ENCODE assay signal across 15 cellular contexts in the genomic region with DNA sequence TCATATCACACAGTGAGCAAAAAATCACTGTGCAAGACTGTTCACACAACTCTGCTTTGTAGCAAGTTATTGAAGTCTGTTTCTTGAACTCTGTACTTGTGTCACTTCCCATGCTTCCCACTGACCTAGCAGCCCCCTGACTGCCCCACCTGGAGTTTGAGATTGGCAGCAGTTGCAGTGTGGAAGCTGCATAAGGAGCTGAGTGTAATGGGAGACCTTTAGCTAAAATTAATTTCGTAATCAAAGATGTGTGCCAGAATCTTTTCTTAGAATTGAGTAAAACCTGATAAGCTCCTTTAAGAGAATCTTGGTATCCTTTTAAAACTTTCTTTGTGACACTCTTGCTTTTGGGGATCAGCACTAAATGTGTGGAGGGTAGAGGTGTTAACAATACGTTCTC. TPM values are rescaled to one million over a fixed set of nuclear protein-coding genes. Genes with fewer than 3 reads are reported as not detected.
DNase-seq lines count a peak whose midpoint lies in the region; ATAC-seq and TF ChIP-seq lines count a peak whose summit lies in the region.
"Had no signal": no experiment of that assay in that cellular context is flagged by ENCODE, and none has a peak within 500 bp of the region (broad histone marks: within the 10 kb centered on the region; RNA-seq: fewer than 3 reads in every experiment).

No MANE protein-coding gene starts in this region.

- no TSS peak for BruUV-seq in MCF 10A (replicated peaks; lab: Mats Ljungman, UMichigan)
- no TSS peak for BruUV-seq in mammary epithelial cell (replicated peaks; lab: Mats Ljungman, UMichigan)

- intact Hi-C loops in MCF 10A (cut with micrococcal nuclease) (no loop called here), breast epithelium (cut with DNase I; ENCODE audit: low total_unique reads) (no loop called here), mammary epithelial cell (cut with micrococcal nuclease) (loop anchor here (10.0 kb wide), 1 partner anchor 689 kb away; no protein-coding TSS in a partner anchor), left lung (cut with DNase I) (no loop called here)

- no peaks in the 10 kb centered on the region for H3K27me3 ChIP-seq in breast epithelium
- H3K27me3 ChIP-seq in mammary epithelial cell (ENCODE audit: insufficient read depth, low read length) = no peaks in the 10 kb centered on the region
- H3K27me3 ChIP-seq in left lung = no peaks in the 10 kb centered on the region
- H3K27me3 ChIP-seq in H7 (ENCODE audit: control insufficient read depth, insufficient read depth, low read length) = no peaks in the 10 kb centered on the region
- H3K27me3 ChIP-seq: esophagus squamous epithelium had no signal

- peaks cover 0 to 10% of the 10 kb centered on the region in 2 donors for H3K4me1 ChIP-seq in breast epithelium
- peaks cover 26% of the 10 kb centered on the region for H3K4me1 ChIP-seq in mammary epithelial cell (ENCODE audit: insufficient read depth, low read length)
- peaks cover 6 to 42% of the 10 kb centered on the region in 2 donors for H3K4me1 ChIP-seq in left lung

- ATAC-seq in left lung = peak; percentile 29

- peaks cover 35% of the 10 kb centered on the region for H3K4me1 Mint-ChIP-seq in MCF 10A (ENCODE audit: insufficient read depth, unreplicated experiment)

- H3K36me3 ChIP-seq in breast epithelium = no peaks in the 10 kb centered on the region
- no peaks in the 10 kb centered on the region for H3K36me3 ChIP-seq in mammary epithelial cell (ENCODE audit: insufficient read depth, low read length)
- no peaks in the 10 kb centered on the region for H3K36me3 ChIP-seq in left lung
- no peaks in the 10 kb centered on the region; the same call in 1 of the 2 replicates for H3K36me3 ChIP-seq in H7 (replicated peaks; ENCODE audit: control insufficient read depth, insufficient read depth, low read length)
- H3K36me3 ChIP-seq: esophagus squamous epithelium had no signal

- H3K9me3 Mint-ChIP-seq in MCF 10A (ENCODE audit: unreplicated experiment) = no peaks in the 10 kb centered on the region
- H3K9me3 Mint-ChIP-seq: type B pancreatic cell had no signal

- no peak for TF ChIP-seq POLR2A in breast epithelium (IDR thresholded peaks at IDR 0.05)

- POLR2A ChIA-PET in MCF 10A (lab: Yijun Ruan, JAX) = interaction anchor here (0.9 to 1.3 kb wide), 3 partner anchors 11 to 61 kb away, joined by 3 to 4 read pairs (median 3); partner anchors contain the start of genes NKIRAS1 and RPL15

- H3K27ac ChIP-seq in breast epithelium (no peak overlapping the region), mammary epithelial cell (ENCODE audit: insufficient read depth, low read depth, low read length) (no peak overlapping the region), left lung (no peak overlapping the region)
- H3K27ac ChIP-seq: esophagus squamous epithelium had no signal

- H3K9me3 ChIP-seq in breast epithelium (no peaks in the 10 kb centered on the region), mammary epithelial cell (replicated peaks; ENCODE audit: insufficient read depth, low read length) (no peaks in the 10 kb centered on the region), left lung (no peaks in the 10 kb centered on the region)
- H3K9me3 ChIP-seq: esophagus squamous epithelium had no signal

- H2AFZ ChIP-seq in mammary epithelial cell (ENCODE audit: low read depth, low read length) = no peak overlapping the region

- H3K27me3 Mint-ChIP-seq in MCF 10A (ENCODE audit: insufficient read depth, unreplicated experiment) = no peaks in the 10 kb centered on the region
- H3K27me3 Mint-ChIP-seq: type B pancreatic cell had no signal

- TF ChIP-seq CTCF in MCF 10A (IDR thresholded peaks at IDR 0.05; ENCODE audit: unreplicated experiment) (no peak), breast epithelium (IDR thresholded peaks at IDR 0.05) (no peak), mammary epithelial cell (conservative IDR thresholded peaks at IDR 0.05 in 1 of 2, IDR thresholded peaks at IDR 0.05 in 1 of 2; ENCODE audit: extremely low read depth in 1 of 2, insufficient read depth in 1 of 2, low read depth in 1 of 2, low read length in 2 of 2) (no peak), left lung (IDR thresholded peaks at IDR 0.05) (no peak)

- WGBS in mammary epithelial cell (ENCODE audit: low coverage, missing lambda C conversion rate) = 81% methylated on average over 2 of the region's 2 CpGs

- no peaks in the 10 kb centered on the region for H4K20me1 ChIP-seq in mammary epithelial cell (ENCODE audit: insufficient read depth, low read length)

- dilution Hi-C loops in mammary epithelial cell (cut with HindIII; ENCODE audit: low sequenced_read_pairs) = no loop called here

- H3K79me2 ChIP-seq in mammary epithelial cell (ENCODE audit: insufficient read depth, low read length) = peaks cover 56% of the 10 kb centered on the region

- peak overlapping the region; percentile 53 for H3K4me2 ChIP-seq in mammary epithelial cell (ENCODE audit: insufficient read depth, low read depth, low read length)

- H3K4me3 ChIP-seq in breast epithelium (no peak overlapping the region), mammary epithelial cell (replicated peaks in 1 of 3; ENCODE audit: insufficient read depth in 1 of 3, low read depth in 2 of 3, low read length in 3 of 3) (no peak overlapping the region), left lung (no peak overlapping the region), H7 (ENCODE audit: insufficient read depth, low read depth, low read length) (no peak overlapping the region)
- H3K4me3 ChIP-seq: esophagus squamous epithelium had no signal

- in situ Hi-C loops in mammary epithelial cell (cut with MboI; ENCODE audit: low sequenced_read_pairs in 2 of 2) = no loop called here

- DNase-seq in MCF 10A (ENCODE audit: unreplicated experiment) = peak; percentile 43
- DNase-seq in breast epithelium (ENCODE audit: low spot score in 2 of 2) = no peak
- DNase-seq in mammary epithelial cell = no peak
- no peak for DNase-seq in left lung
- peak; percentile 5 for DNase-seq in superior temporal gyrus (ENCODE audit: extremely low spot score)
- DNase-seq in H7 = no peak
- no peak for DNase-seq in activated CD8-positive, alpha-beta memory T cell treated with anti-CD3 and anti-CD28 coated beads for 24 hours
- no peak for DNase-seq in foreskin melanocyte
- DNase-seq: activated CD4-positive, CD25-positive, alpha-beta regulatory T cell treated with anti-CD3 and anti-CD28 coated beads, Interleukin-2, amount 50 U/mL, for 72 hours; activated gamma-delta T cell; DND-41; esophagus squamous epithelium; NCI-H187 treated with DMSO at 0.1 percent for 48 hours; NCI-H446 treated with DMSO at 0.1 percent for 48 hours had no signal

- H3K36me3 Mint-ChIP-seq in MCF 10A (ENCODE audit: insufficient read depth, unreplicated experiment) = peaks cover 7% of the 10 kb centered on the region

- H3K4me3 Mint-ChIP-seq in MCF 10A (ENCODE audit: unreplicated experiment) = no peak overlapping the region
- H3K4me3 Mint-ChIP-seq: type B pancreatic cell had no signal

- CTCF ChIA-PET in MCF 10A (lab: Yijun Ruan, JAX) = interaction anchor here (0.6 to 1.8 kb wide), 4 partner anchors 15 to 951 kb away, joined by 3 to 4 read pairs (median 3); no protein-coding TSS in a partner anchor
- CTCF ChIA-PET in mammary epithelial cell (lab: Charles Lee; ENCODE audit: low non-redundant PET) = interaction anchor here (0.6 kb wide), 2 partner anchors 42 to 57 kb away, joined by 3 read pairs; no protein-coding TSS in a partner anchor

- H3K9ac ChIP-seq in mammary epithelial cell (ENCODE audit: insufficient read depth, low read length) = no peak overlapping the region

- H3K27ac Mint-ChIP-seq in MCF 10A (ENCODE audit: low read depth, unreplicated experiment) = no peak overlapping the region
- H3K27ac Mint-ChIP-seq: type B pancreatic cell had no signal

RNA-seq across cellular contexts. Expression of gene NKIRAS1, which starts 42.8 kb away (rescaled TPM):
- total RNA-seq in MCF 10A (2022) = 6.8 and 9.7 TPM in 2 replicates
- total RNA-seq in breast epithelium = 10 to 100 TPM; 15.7 to 20.3 (median 19.2) TPM
- total RNA-seq in mammary epithelial cell = 1 to 10 TPM; 7.3 to 8.8 TPM
- polyA plus RNA-seq in mammary epithelial cell = 5.2 TPM
- 11.9 TPM for polyA minus RNA-seq in mammary epithelial cell
- 1 to 10 TPM; 8.8 to 9.6 TPM for total RNA-seq in left lung
- 7.8 and 9.6 TPM in 2 replicates for total RNA-seq in H7 (2014; rRNA removed; shearing (Covaris generic))

RNA-seq across cellular contexts. Expression of gene RPL15, which starts 43.0 kb away (rescaled TPM):
- total RNA-seq in MCF 10A (2022) (2,310 and 2,617 TPM in 2 replicates), breast epithelium (1,000 to 10,000 TPM; 2,644 to 3,809 (median 3,544) TPM), mammary epithelial cell (1,000 to 10,000 TPM; 1,624 to 2,052 TPM), left lung (1,000 to 10,000 TPM; 1,425 to 1,431 TPM)
- 4,169 TPM for polyA plus RNA-seq in mammary epithelial cell
- 867 TPM for polyA minus RNA-seq in mammary epithelial cell
- total RNA-seq in H7 (2014; rRNA removed; shearing (Covaris generic)) = 2,757 and 2,781 TPM in 2 replicates

Comparison
In these comparisons a context has a peak if more than half of its experiments do, and no peak if none do; other contexts are left out.
1. DNase-seq: peak in MCF 10A (single experiment) and superior temporal gyrus (single experiment); none in breast epithelium (0 of 2), mammary epithelial cell (single experiment), left lung (0 of 2), H7 (single experiment), activated CD8-positive, alpha-beta memory T cell treated with anti-CD3 and anti-CD28 coated beads for 24 hours (single experiment) and foreskin melanocyte (single experiment).